In the genomic region with DNA sequence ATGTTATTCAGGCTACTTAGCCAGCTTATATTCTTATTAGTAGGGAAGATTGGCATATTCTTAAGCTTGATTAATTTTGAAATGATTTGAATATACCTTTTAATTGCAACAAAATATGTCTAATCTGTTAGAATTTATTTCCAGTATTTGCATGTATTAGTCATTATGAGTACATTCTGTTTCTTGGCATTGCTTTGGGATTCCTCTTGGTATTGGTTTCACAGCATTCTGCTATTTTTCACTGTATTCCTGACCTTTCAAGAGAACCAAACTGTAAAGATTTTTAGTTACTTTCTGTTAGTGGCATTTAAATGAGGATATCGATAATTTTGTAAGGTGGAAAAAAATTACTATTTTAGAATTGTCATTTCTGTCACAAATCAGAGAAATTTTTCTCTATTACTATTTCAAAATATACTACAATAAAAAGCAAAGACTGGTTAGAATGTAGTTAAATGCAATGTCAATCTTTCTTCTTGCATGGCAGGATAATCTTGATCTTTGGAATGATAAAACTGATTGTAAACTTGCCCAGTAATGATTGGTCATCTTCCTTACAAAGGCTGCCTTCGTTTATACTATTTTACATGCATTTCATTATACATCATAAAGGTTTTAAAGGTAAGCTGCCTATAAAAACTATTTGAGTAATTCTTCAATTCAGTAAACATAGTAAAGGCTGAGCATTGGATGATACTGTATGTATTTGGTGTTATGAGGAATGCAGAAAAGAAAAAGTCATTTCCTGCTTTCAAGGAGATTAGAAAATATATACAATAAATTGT, we compare ENCODE assay signal across 23 cellular contexts.
DNase-seq lines count a peak whose midpoint lies in the region; ATAC-seq and TF ChIP-seq lines count a peak whose summit lies in the region.
"Had no signal": no experiment of that assay in that cellular context is flagged by ENCODE, and none has a peak within 500 bp of the region (broad histone marks: within the 10 kb centered on the region; RNA-seq: fewer than 3 reads in every experiment).

No MANE protein-coding gene starts in this region.

- TF ChIP-seq CTCF in Loucy (conservative IDR thresholded peaks at IDR 0.05; ENCODE audit: low read length) = no peak
- no peak for TF ChIP-seq CTCF in astrocyte of the cerebellum (IDR thresholded peaks at IDR 0.05; ENCODE audit: low read depth, low read length, missing control alignments)

- no peaks in the 10 kb centered on the region for H3K4me1 ChIP-seq in CD8-positive, alpha-beta memory T cell (ENCODE audit: insufficient read depth, low read length)
- peaks cover 3% of the 10 kb centered on the region for H3K4me1 ChIP-seq in Loucy (ENCODE audit: insufficient read depth, low read length, poor library complexity, severe bottlenecking)
- H3K4me1 ChIP-seq: esophagus squamous epithelium had no signal

- H3K36me3 Mint-ChIP-seq in CD8-positive, alpha-beta memory T cell = no peaks in the 10 kb centered on the region
- no peaks in the 10 kb centered on the region for H3K36me3 Mint-ChIP-seq in activated CD4-positive, alpha-beta T cell treated with anti-CD3 and anti-CD28 coated beads, Interleukin-2, amount 10 ng/mL, durations not matched to agents 7 days and 5 days (ENCODE audit: low read depth)

- H3K27ac ChIP-seq in CD8-positive, alpha-beta memory T cell (ENCODE audit: low read depth, low read length) = no peak overlapping the region
- H3K27ac ChIP-seq in layer of hippocampus (ENCODE audit: low read depth, low read length) = peak overlapping the region; percentile 36
- H3K27ac ChIP-seq: dorsolateral prefrontal cortex, esophagus squamous epithelium, HL-60 had no signal

- H3K9me3 ChIP-seq in CD8-positive, alpha-beta memory T cell (ENCODE audit: low read length) = no peaks in the 10 kb centered on the region
- H3K9me3 ChIP-seq in Loucy (ENCODE audit: insufficient read depth, low read depth, low read length) = no peaks in the 10 kb centered on the region
- H3K9me3 ChIP-seq: esophagus squamous epithelium had no signal

- H3K4me3 ChIP-seq in CD8-positive, alpha-beta memory T cell (ENCODE audit: low read length) = no peak overlapping the region
- H3K4me3 ChIP-seq in Loucy (ENCODE audit: low read length, poor library complexity, severe bottlenecking) (no peak overlapping the region), astrocyte of the cerebellum (ENCODE audit: low read depth, low read length) (no peak overlapping the region)

- no peak overlapping the region for H2AFZ ChIP-seq in Loucy (ENCODE audit: low read length)

- H3K9ac ChIP-seq in Loucy (ENCODE audit: low read depth, low read length, poor library complexity, severe bottlenecking) = no peak overlapping the region

- POLR2A ChIA-PET in CD8-positive, alpha-beta memory T cell (lab: Charles Lee) = no interaction called here
- POLR2A ChIA-PET in activated CD4-positive, alpha-beta T cell treated with anti-CD3 and anti-CD28 coated beads, Interleukin-2, amount 10 ng/mL, durations not matched to agents 7 days and 5 days (lab: Charles Lee) = no interaction called here

- no peaks in the 10 kb centered on the region for H3F3A ChIP-seq in Loucy (ENCODE audit: low read depth)

- H3K4me2 ChIP-seq in Loucy (ENCODE audit: low read depth, low read length, poor library complexity, severe bottlenecking) = peak overlapping the region; percentile 36

- peak overlapping the region in 3 of 7 donors; percentile 39 to 81 (median 76) for H3K4me3 Mint-ChIP-seq in CD8-positive, alpha-beta memory T cell
- H3K4me3 Mint-ChIP-seq in activated CD4-positive, alpha-beta T cell treated with anti-CD3 and anti-CD28 coated beads, Interleukin-2, amount 10 ng/mL, durations not matched to agents 7 days and 5 days = no peak overlapping the region

- peaks cover 8 to 20% (median 16%) of the 10 kb centered on the region in 3 donors for H3K4me1 Mint-ChIP-seq in CD8-positive, alpha-beta memory T cell
- peaks cover 2% of the 10 kb centered on the region for H3K4me1 Mint-ChIP-seq in activated CD4-positive, alpha-beta T cell treated with anti-CD3 and anti-CD28 coated beads, Interleukin-2, amount 10 ng/mL, durations not matched to agents 7 days and 5 days

- no peaks in the 10 kb centered on the region for H4K20me1 ChIP-seq in Loucy (ENCODE audit: insufficient read depth, low read length, poor library complexity, severe bottlenecking)

- H3K9me2 ChIP-seq in Loucy (replicated peaks; ENCODE audit: low read depth, low read length) = no peaks in the 10 kb centered on the region

- H3K27me3 ChIP-seq in CD8-positive, alpha-beta memory T cell (ENCODE audit: insufficient read depth, low read length, poor library complexity, severe bottlenecking) = no peaks in the 10 kb centered on the region
- H3K27me3 ChIP-seq in Loucy (ENCODE audit: insufficient read depth, low read length, poor library complexity, severe bottlenecking) (no peaks in the 10 kb centered on the region), layer of hippocampus (ENCODE audit: control insufficient read depth, insufficient read depth, low read length) (no peaks in the 10 kb centered on the region)
- H3K27me3 ChIP-seq: dorsolateral prefrontal cortex, esophagus squamous epithelium had no signal

- H3K9me3 Mint-ChIP-seq in CD8-positive, alpha-beta memory T cell = no peaks in the 10 kb centered on the region
- no peaks in the 10 kb centered on the region for H3K9me3 Mint-ChIP-seq in activated CD4-positive, alpha-beta T cell treated with anti-CD3 and anti-CD28 coated beads, Interleukin-2, amount 10 ng/mL, durations not matched to agents 7 days and 5 days
- H3K9me3 Mint-ChIP-seq: activated B cell treated with CpG ODN at 0.5 μM for 24 hours had no signal

- H3K36me3 ChIP-seq in CD8-positive, alpha-beta memory T cell (ENCODE audit: insufficient read depth, low read length) = no peaks in the 10 kb centered on the region
- no peaks in the 10 kb centered on the region for H3K36me3 ChIP-seq in Loucy (ENCODE audit: insufficient read depth, low read length)
- H3K36me3 ChIP-seq: esophagus squamous epithelium had no signal

- no peaks in the 10 kb centered on the region for H3K79me2 ChIP-seq in Loucy (ENCODE audit: insufficient read depth, low read length)

- ATAC-seq in HG03442 (IDR thresholded peaks at IDR 0.05; ENCODE audit: unreplicated experiment) = no peak
- ATAC-seq: left lobe of liver had no signal

- H3K27ac Mint-ChIP-seq in CD8-positive, alpha-beta memory T cell = peak overlapping the region in 6 of 8 donors; percentile 17 to 95 (median 78)
- no peak overlapping the region for H3K27ac Mint-ChIP-seq in activated CD4-positive, alpha-beta T cell treated with anti-CD3 and anti-CD28 coated beads, Interleukin-2, amount 10 ng/mL, durations not matched to agents 7 days and 5 days
- H3K27ac Mint-ChIP-seq: activated B cell treated with CpG ODN at 0.5 μM for 24 hours, B cell had no signal

- no peaks in the 10 kb centered on the region for H3K27me3 Mint-ChIP-seq in CD8-positive, alpha-beta memory T cell
- peaks cover 12% of the 10 kb centered on the region for H3K27me3 Mint-ChIP-seq in activated CD4-positive, alpha-beta T cell treated with anti-CD3 and anti-CD28 coated beads, Interleukin-2, amount 10 ng/mL, durations not matched to agents 7 days and 5 days
- H3K27me3 Mint-ChIP-seq: activated B cell treated with CpG ODN at 0.5 μM for 24 hours had no signal

- CTCF ChIA-PET in CD8-positive, alpha-beta memory T cell (lab: Charles Lee) = no interaction called here
- CTCF ChIA-PET in activated CD4-positive, alpha-beta T cell treated with anti-CD3 and anti-CD28 coated beads, Interleukin-2, amount 10 ng/mL, durations not matched to agents 7 days and 5 days (lab: Charles Lee) = no interaction called here

- no peak for DNase-seq in CD8-positive, alpha-beta memory T cell
- DNase-seq in astrocyte of the cerebellum (ENCODE audit: low read depth) (peak; percentile 37), HuH-7.5 (ENCODE audit: low spot score) (no peak)
- DNase-seq in activated CD4-positive, alpha-beta T cell treated with anti-CD3 and anti-CD28 coated beads, Interleukin-2, amount 10 ng/mL, durations not matched to agents 7 days and 5 days = no peak
- no peak for DNase-seq in activated CD8-positive, alpha-beta memory T cell treated with anti-CD3 and anti-CD28 coated beads, Interleukin-2, amount 50 U/mL, for 48 hours
- DNase-seq: activated B cell treated with CpG ODN at 0.5 μM for 24 hours; activated effector memory CD4-positive, alpha-beta T cell treated with Interleukin-2 at 50 U/mL for 16 hours; aorta; dorsolateral prefrontal cortex; esophagus squamous epithelium; hippocampal formation; Kasumi-1; NCI-H187 treated with DMSO at 0.1 percent for 48 hours; NCI-H524; RPMI8226; substantia nigra; T-helper 1 cell had no signal

- in situ Hi-C loops in astrocyte of the cerebellum (cut with HindIII; ENCODE audit: low sequenced_read_pairs) = no loop called here
